In genomic region chr3:115147329-115148141, GRCh38 we compare ENCODE assay signal across 8 cellular contexts. TPM values are rescaled to one million over a fixed set of nuclear protein-coding genes. Genes with fewer than 3 reads are reported as not detected.
DNase-seq lines count a peak whose midpoint lies in the region; TF ChIP-seq lines count a peak whose summit lies in the region.

No MANE protein-coding gene starts in this region.

- H3K9me3 ChIP-seq in HAP-1 (no peaks in the 10 kb centered on the region), MG63 (no peaks in the 10 kb centered on the region)

- H3K4me1 ChIP-seq in HAP-1 = peaks cover 17% of the 10 kb centered on the region

- H3K4me3 ChIP-seq in HAP-1 (peak overlapping the region; percentile 69), MG63 (peak overlapping the region; percentile 92), fibroblast of villous mesenchyme (ENCODE audit: low read depth, low read length) (peak overlapping the region; percentile 84)

- peaks cover 8% of the 10 kb centered on the region for H3K9me3 Mint-ChIP-seq in nephron progenitor cell
- peaks cover 4% of the 10 kb centered on the region for H3K9me3 Mint-ChIP-seq in stimulated activated naive CD8-positive, alpha-beta T cell treated with anti-CD3 and anti-CD28 coated beads, Interleukin-15, Interleukin-2, amounts not matched to agents 100 ng/mL and 50 ng/mL, for 24 hours

- peak overlapping the region; percentile 90 for H3K4me3 Mint-ChIP-seq in nephron progenitor cell
- H3K4me3 Mint-ChIP-seq in stimulated activated naive CD8-positive, alpha-beta T cell treated with anti-CD3 and anti-CD28 coated beads, Interleukin-15, Interleukin-2, amounts not matched to agents 100 ng/mL and 50 ng/mL, for 24 hours = peak overlapping the region; percentile 86

- H3K27me3 Mint-ChIP-seq in nephron progenitor cell (ENCODE audit: low read depth, poor library complexity) = peaks cover 3% of the 10 kb centered on the region
- no peaks in the 10 kb centered on the region for H3K27me3 Mint-ChIP-seq in stimulated activated naive CD8-positive, alpha-beta T cell treated with anti-CD3 and anti-CD28 coated beads, Interleukin-15, Interleukin-2, amounts not matched to agents 100 ng/mL and 50 ng/mL, for 24 hours

- peaks cover 29% of the 10 kb centered on the region for H3K4me1 Mint-ChIP-seq in nephron progenitor cell
- H3K4me1 Mint-ChIP-seq in stimulated activated naive CD8-positive, alpha-beta T cell treated with anti-CD3 and anti-CD28 coated beads, Interleukin-15, Interleukin-2, amounts not matched to agents 100 ng/mL and 50 ng/mL, for 24 hours (ENCODE audit: low read depth) = peaks cover 24% of the 10 kb centered on the region

- peaks cover 15% of the 10 kb centered on the region for H3K36me3 Mint-ChIP-seq in nephron progenitor cell (ENCODE audit: low read depth)
- H3K36me3 Mint-ChIP-seq in stimulated activated naive CD8-positive, alpha-beta T cell treated with anti-CD3 and anti-CD28 coated beads, Interleukin-15, Interleukin-2, amounts not matched to agents 100 ng/mL and 50 ng/mL, for 24 hours (ENCODE audit: low read depth) = peaks cover 4% of the 10 kb centered on the region

- TF ChIP-seq CTCF in fibroblast of villous mesenchyme (IDR thresholded peaks at IDR 0.05; ENCODE audit: insufficient read depth, low read depth, low read length) (no peak), nephron progenitor cell (IDR thresholded peaks at IDR 0.05) (no peak)

- H3K36me3 ChIP-seq in HAP-1 (replicated peaks) (no peaks in the 10 kb centered on the region), MG63 (no peaks in the 10 kb centered on the region)

- in situ Hi-C loops in G401 (cut with HindIII; ENCODE audit: low sequenced_read_pairs) = no loop called here
- in situ Hi-C loops in HAP-1 (cut with MboI; ENCODE audit: low sequenced_read_pairs) = no loop called here

- H3K27ac Mint-ChIP-seq in nephron progenitor cell = peak overlapping the region; percentile 99
- H3K27ac Mint-ChIP-seq in stimulated activated naive CD8-positive, alpha-beta T cell treated with anti-CD3 and anti-CD28 coated beads, Interleukin-15, Interleukin-2, amounts not matched to agents 100 ng/mL and 50 ng/mL, for 24 hours = peak overlapping the region; percentile 95

- DNase-seq in G401 (ENCODE audit: low spot score) (peak; percentile 100), HAP-1 (ENCODE audit: low spot score in 2 of 2) (peak; percentile 99), MG63 (peak; percentile 99), SIG-M5 (lab: John Stamatoyannopoulos, UW) (peak; percentile 98), fibroblast of villous mesenchyme (ENCODE audit: low read depth) (peak; percentile 100), nephron progenitor cell (peak; percentile 94)
- DNase-seq in activated gamma-delta T cell treated with anti-CD3 and anti-CD28 coated beads, Interleukin-2, amount 50 U/mL, for 16 hours (ENCODE audit: low read depth) = peak; percentile 95

- H3K27me3 ChIP-seq in HAP-1 (ENCODE audit: low read depth) = no peaks in the 10 kb centered on the region
- H3K27me3 ChIP-seq in MG63 = no peaks in the 10 kb centered on the region

RNA-seq across cellular contexts. Expression of gene ZBTB20, which starts 0.4 kb away (rescaled TPM):
- 0.10 and 0.74 TPM in 2 replicates for total RNA-seq in G401 (2014; rRNA removed; shearing (Covaris generic))
- total RNA-seq in MG63 (2014; rRNA removed; shearing (Covaris generic); ENCODE audit: low replicate concordance) = 0.54 and 6.5 TPM in 2 replicates
- 22.9 and 28.1 TPM in 2 replicates for total RNA-seq in fibroblast of villous mesenchyme

Comparison
In these comparisons a context has a peak if more than half of its experiments do, and no peak if none do; other contexts are left out.
1. Peak in every context shown above with its lines: DNase-seq and H3K4me3 ChIP-seq.